8 cellular contexts compared by ENCODE assay signal in genomic region chr5:137734962-137735530, GRCh38. TPM values are rescaled to one million over a fixed set of nuclear protein-coding genes. Genes with fewer than 3 reads are reported as not detected.
DNase-seq lines count a peak whose midpoint lies in the region; ATAC-seq and TF ChIP-seq lines count a peak whose summit lies in the region.

No MANE protein-coding gene starts in this region.

- H3K4me3 ChIP-seq in astrocyte of the cerebellum (ENCODE audit: low read depth, low read length) = peak overlapping the region; percentile 36
- H3K4me3 ChIP-seq in iPS-18a (ENCODE audit: low read length) = peak overlapping the region; percentile 96
- H3K4me3 ChIP-seq in skeletal muscle tissue (ENCODE audit: low read length in 3 of 3) = peak overlapping the region; percentile 60 to 74 (median 71)

- ATAC-seq in GM18498 (IDR thresholded peaks at IDR 0.05; ENCODE audit: unreplicated experiment) (peak; percentile 11), HG03520 (IDR thresholded peaks at IDR 0.05; ENCODE audit: unreplicated experiment) (peak; percentile 10)

- H3K4me1 Mint-ChIP-seq in osteocyte (ENCODE audit: unreplicated experiment) = peaks cover 3% of the 10 kb centered on the region

- H3K4me1 ChIP-seq in iPS-18a (ENCODE audit: control insufficient read depth, low read depth, low read length) (peaks cover 16% of the 10 kb centered on the region), skeletal muscle tissue (ENCODE audit: control insufficient read depth in 3 of 3, insufficient read depth in 3 of 3, low read length in 3 of 3) (peaks cover 7 to 23% (median 17%) of the 10 kb centered on the region in 3 donors)

- in situ Hi-C loops in ACHN (cut with HindIII; ENCODE audit: low pct_ligation_motif_present, low pct_unique_long_range_greater_than_20kb, low sequenced_read_pairs) (no loop called here), astrocyte of the cerebellum (cut with HindIII; ENCODE audit: low sequenced_read_pairs) (no loop called here)

- TF ChIP-seq CTCF in astrocyte of the cerebellum (IDR thresholded peaks at IDR 0.05; ENCODE audit: low read depth, low read length, missing control alignments) (no peak), osteocyte (IDR thresholded peaks at IDR 0.05) (no peak)

- H3K4me3 Mint-ChIP-seq in osteocyte (ENCODE audit: unreplicated experiment) = no peak overlapping the region

- H3K9me3 Mint-ChIP-seq in osteocyte (ENCODE audit: unreplicated experiment) = peaks cover 6% of the 10 kb centered on the region

- no peaks in the 10 kb centered on the region for H3K9me3 ChIP-seq in iPS-18a (ENCODE audit: control insufficient read depth, low read depth, low read length)
- H3K9me3 ChIP-seq in skeletal muscle tissue (ENCODE audit: control insufficient read depth in 3 of 3, low read length in 3 of 3) = no peaks in the 10 kb centered on the region

- no peak overlapping the region for H3K27ac Mint-ChIP-seq in osteocyte (ENCODE audit: unreplicated experiment)

- H3K9ac ChIP-seq in iPS-18a (ENCODE audit: low read length) (peak overlapping the region; percentile 90), skeletal muscle tissue (ENCODE audit: low read depth in 1 of 3, low read length in 3 of 3) (peak overlapping the region; percentile 41 to 74 (median 65))

- H3K27ac ChIP-seq in iPS-18a (ENCODE audit: low read length) (peak overlapping the region; percentile 90), skeletal muscle tissue (ENCODE audit: low read depth, low read length) (peak overlapping the region; percentile 10)

- peaks cover 3% of the 10 kb centered on the region for H3K36me3 Mint-ChIP-seq in osteocyte (ENCODE audit: unreplicated experiment)

- H3K27me3 ChIP-seq in iPS-18a (ENCODE audit: control insufficient read depth, insufficient read depth, low read length) = no peaks in the 10 kb centered on the region
- H3K27me3 ChIP-seq in skeletal muscle tissue (ENCODE audit: control insufficient read depth in 3 of 3, insufficient read depth in 3 of 3, low read length in 3 of 3) = no peaks in the 10 kb centered on the region

- no peaks in the 10 kb centered on the region for H3K27me3 Mint-ChIP-seq in osteocyte (ENCODE audit: unreplicated experiment)

- peak; percentile 39 for DNase-seq in ACHN
- no peak for DNase-seq in astrocyte of the cerebellum (ENCODE audit: low read depth)
- DNase-seq in Kasumi-1 (lab: John Stamatoyannopoulos, UW) = no peak
- no peak for DNase-seq in osteocyte (ENCODE audit: extremely low spot score, unreplicated experiment)

- H3K36me3 ChIP-seq in iPS-18a (ENCODE audit: control insufficient read depth, low read depth, low read length) (no peaks in the 10 kb centered on the region), skeletal muscle tissue (ENCODE audit: control insufficient read depth in 3 of 3, insufficient read depth in 3 of 3, low read length in 3 of 3) (no peaks in the 10 kb centered on the region)

RNA-seq across cellular contexts. Expression of gene KLHL3, which starts 0.8 kb away (rescaled TPM):
- total RNA-seq in skeletal muscle tissue (4.2 TPM), osteocyte (2.2 and 3.1 TPM in 2 replicates)

RNA-seq across cellular contexts. Expression of gene HNRNPA0, which starts 19.1 kb away (rescaled TPM):
- total RNA-seq in skeletal muscle tissue (18.8 TPM), osteocyte (43.3 TPM in 2 replicates)

Comparison
In these comparisons a context has a peak if more than half of its experiments do, and no peak if none do; other contexts are left out.
1. H3K4me3 ChIP-seq: peak in every context shown above with its lines; median percentile 96 in iPS-18a; 71 in skeletal muscle tissue; 36 in astrocyte of the cerebellum.